Comparison of ENCODE assay signal across 22 cellular contexts in the genomic region with DNA sequence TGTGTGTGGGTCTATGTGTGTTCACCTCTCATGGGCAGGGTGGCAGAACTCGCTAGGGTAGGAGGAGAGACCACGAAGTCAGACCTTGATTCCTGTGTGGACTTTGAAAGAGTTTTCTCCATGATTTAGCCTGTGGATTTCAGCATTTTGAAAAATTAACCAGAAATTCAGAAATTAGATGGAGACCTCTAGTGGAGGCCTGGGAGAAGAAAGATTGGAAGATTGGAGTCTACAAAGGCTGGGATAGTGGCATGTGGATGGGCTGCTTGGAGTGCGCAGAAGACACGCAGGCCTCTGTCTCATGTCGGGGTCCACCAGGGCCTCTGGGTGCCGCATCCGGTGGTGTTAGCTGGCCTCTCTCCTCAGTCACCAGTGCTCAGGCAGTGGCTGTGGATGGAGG. TPM values are rescaled to one million over a fixed set of nuclear protein-coding genes. Genes with fewer than 3 reads are reported as not detected.
DNase-seq lines count a peak whose midpoint lies in the region; ATAC-seq and TF ChIP-seq lines count a peak whose summit lies in the region.
"Had no signal": no experiment of that assay in that cellular context is flagged by ENCODE, and none has a peak within 500 bp of the region (broad histone marks: within the 10 kb centered on the region; RNA-seq: fewer than 3 reads in every experiment).

No MANE protein-coding gene starts in this region.

- intact Hi-C loops in heart right ventricle (cut with DNase I), result no loop called here

- H3K27ac Mint-ChIP-seq in GM23338 (no peak overlapping the region), endodermal cell (no peak overlapping the region)
- H3K27ac Mint-ChIP-seq: activated naive CD4-positive, alpha-beta T cell treated with anti-CD3 and anti-CD28 coated beads for 36 hours had no signal

- no peaks in the 10 kb centered on the region for H3K9me2 ChIP-seq in GM23338 (ENCODE audit: insufficient read depth)

- peak in 1 of 2 experiments; percentile 39; a peak in 3 of 4 replicates for TF ChIP-seq CTCF in GM23338 (conservative IDR thresholded peaks at IDR 0.05; ENCODE audit: low read depth in 2 of 2)
- peak; percentile 49 for TF ChIP-seq CTCF in endodermal cell (conservative IDR thresholded peaks at IDR 0.05)
- peak; percentile 35 for TF ChIP-seq CTCF in smooth muscle cell (IDR thresholded peaks at IDR 0.05; ENCODE audit: borderline replicate concordance, insufficient read depth, poor library complexity, severe bottlenecking)
- TF ChIP-seq CTCF in heart right ventricle (IDR thresholded peaks at IDR 0.05), result no peak

- H3K27ac ChIP-seq in GM23338 (ENCODE audit: low read depth), result no peak overlapping the region
- H3K27ac ChIP-seq in endodermal cell (ENCODE audit: low read depth, low read length), result no peak overlapping the region
- no peak overlapping the region for H3K27ac ChIP-seq in smooth muscle cell (ENCODE audit: low read depth)
- H3K27ac ChIP-seq in heart right ventricle, result no peak overlapping the region
- H3K27ac ChIP-seq: BLaER1, heart left ventricle, lower lobe of right lung had no signal

- DNase-seq in GM23338 (ENCODE audit: low spot score) (peak; percentile 10), RKO (ENCODE audit: low spot score) (peak; percentile 3), endodermal cell (no peak), smooth muscle cell (lab: John Stamatoyannopoulos, UW; ENCODE audit: unreplicated experiment) (no peak), mucosa of gallbladder (ENCODE audit: low spot score) (no peak), NCI-H510A treated with DMSO at 0.1 percent for 48 hours (lab: John Stamatoyannopoulos, UW) (no peak), heart right ventricle (no peak)
- DNase-seq: activated CD8-positive, alpha-beta memory T cell treated with anti-CD3 and anti-CD28 coated beads for 24 hours; activated naive CD4-positive, alpha-beta T cell treated with anti-CD3 and anti-CD28 coated beads for 36 hours; activated T-cell treated with anti-CD3 and anti-CD28 coated beads, Interleukin-2, amount 50 U/mL, for 48 hours; aorta; Calu3; cerebellar nuclear complex; heart left ventricle; KG1; lower lobe of right lung; NCI-H1930; stimulated activated CD4-positive, alpha-beta T cell treated with anti-CD3 and anti-CD28 coated beads, Interleukin-12 subunit alpha, Interleukin-12 subunit beta, amount 100 ng/mL, for 4 hours; T1000; trophoblast cell had no signal

- H3K79me2 ChIP-seq in GM23338 (replicated peaks; ENCODE audit: insufficient read depth) (0 out of 2 replicates have a peak, but pooled peaks cover 3% of the 10 kb centered on the region), smooth muscle cell (ENCODE audit: low read depth) (no peaks in the 10 kb centered on the region)

- WGBS in endodermal cell (ENCODE audit: insufficient coverage in 1 of 2, insufficient read length in 1 of 2), 2 experiments, result 90 to 100% methylated on average over 2 to 7 of the region's 7 CpGs
- WGBS in smooth muscle cell (ENCODE audit: low lambda C conversion rate), result 88% methylated on average over 7 of the region's 7 CpGs
- 92 to 97% methylated on average over 7 of the region's 7 CpGs for WGBS in heart right ventricle, 2 donors

- peaks cover 59% of the 10 kb centered on the region for H3K36me3 Mint-ChIP-seq in GM23338 (ENCODE audit: low read depth)
- no peaks in the 10 kb centered on the region for H3K36me3 Mint-ChIP-seq in endodermal cell (ENCODE audit: low read depth)

- no peak overlapping the region for H3K9ac ChIP-seq in endodermal cell (ENCODE audit: extremely low read depth, low read length, poor library complexity, severe bottlenecking)
- H3K9ac ChIP-seq in smooth muscle cell (ENCODE audit: low read depth), result no peak overlapping the region
- H3K9ac ChIP-seq: BLaER1 had no signal

- peaks cover 13% of the 10 kb centered on the region; the same call in 1 of the 2 replicates for H3K36me3 ChIP-seq in GM23338 (ENCODE audit: insufficient read depth)
- H3K36me3 ChIP-seq in endodermal cell (ENCODE audit: control insufficient read depth, insufficient read depth, low read length), result no peaks in the 10 kb centered on the region
- H3K36me3 ChIP-seq in smooth muscle cell (ENCODE audit: low read depth), result no peaks in the 10 kb centered on the region
- H3K36me3 ChIP-seq in heart right ventricle, result no peaks in the 10 kb centered on the region
- H3K36me3 ChIP-seq: BLaER1, heart left ventricle, lower lobe of right lung had no signal

- no peak overlapping the region for H3K4me3 ChIP-seq in GM23338
- H3K4me3 ChIP-seq in endodermal cell (ENCODE audit: low read length), result no peak overlapping the region
- no peak overlapping the region for H3K4me3 ChIP-seq in smooth muscle cell
- H3K4me3 ChIP-seq in heart right ventricle, result no peak overlapping the region
- H3K4me3 ChIP-seq: BLaER1, heart left ventricle, lower lobe of right lung had no signal

- H3K27me3 Mint-ChIP-seq in GM23338 (ENCODE audit: insufficient read depth, low read depth, poor library complexity) (no peaks in the 10 kb centered on the region), endodermal cell (ENCODE audit: insufficient read depth) (no peaks in the 10 kb centered on the region)

- H2AFZ ChIP-seq in GM23338, result no peak overlapping the region
- no peak overlapping the region for H2AFZ ChIP-seq in smooth muscle cell (ENCODE audit: low read depth)

- H3K4me2 ChIP-seq in GM23338, result no peak overlapping the region
- no peak overlapping the region for H3K4me2 ChIP-seq in smooth muscle cell
- H3K4me2 ChIP-seq: BLaER1 had no signal

- H3F3A ChIP-seq in GM23338 (replicated peaks; ENCODE audit: low read depth) (no peaks in the 10 kb centered on the region), smooth muscle cell (ENCODE audit: low read depth) (no peaks in the 10 kb centered on the region)

- H3K9me3 Mint-ChIP-seq in GM23338, result peaks cover 19% of the 10 kb centered on the region
- H3K9me3 Mint-ChIP-seq in endodermal cell, result peaks cover 17% of the 10 kb centered on the region

- H3K4me1 ChIP-seq in GM23338 (ENCODE audit: insufficient read depth) (no peaks in the 10 kb centered on the region; the same call in 1 of the 2 replicates), endodermal cell (ENCODE audit: control insufficient read depth, insufficient read depth, low read length) (no peaks in the 10 kb centered on the region), smooth muscle cell (ENCODE audit: low read depth) (no peaks in the 10 kb centered on the region), heart right ventricle (no peaks in the 10 kb centered on the region)
- H3K4me1 ChIP-seq: BLaER1, heart left ventricle, lower lobe of right lung had no signal

- peaks cover 8% of the 10 kb centered on the region for H3K4me1 Mint-ChIP-seq in GM23338
- peaks cover 2% of the 10 kb centered on the region for H3K4me1 Mint-ChIP-seq in endodermal cell

- ATAC-seq in GM23338 (no peak), heart right ventricle (no peak)
- ATAC-seq: heart left ventricle, lower lobe of right lung had no signal

- H4K20me1 ChIP-seq in GM23338 (replicated peaks; ENCODE audit: insufficient read depth) (no peaks in the 10 kb centered on the region), smooth muscle cell (ENCODE audit: low read depth) (no peaks in the 10 kb centered on the region)
- H4K20me1 ChIP-seq: BLaER1 had no signal

- no peak overlapping the region for H3K4me3 Mint-ChIP-seq in GM23338
- H3K4me3 Mint-ChIP-seq in endodermal cell, result no peak overlapping the region
- H3K4me3 Mint-ChIP-seq: activated naive CD4-positive, alpha-beta T cell treated with anti-CD3 and anti-CD28 coated beads for 36 hours had no signal

- H3K9me3 ChIP-seq in endodermal cell (ENCODE audit: control insufficient read depth, low read length) (peaks cover 16% of the 10 kb centered on the region), smooth muscle cell (replicated peaks; ENCODE audit: low read depth) (no peaks in the 10 kb centered on the region), heart right ventricle (no peaks in the 10 kb centered on the region)
- H3K9me3 ChIP-seq: heart left ventricle, lower lobe of right lung had no signal

- H3K27me3 ChIP-seq in GM23338 (ENCODE audit: insufficient read depth), result no peaks in the 10 kb centered on the region
- no peaks in the 10 kb centered on the region for H3K27me3 ChIP-seq in endodermal cell (ENCODE audit: control insufficient read depth, insufficient read depth, low read length, poor library complexity, severe bottlenecking)
- H3K27me3 ChIP-seq in smooth muscle cell (ENCODE audit: low read depth), result no peaks in the 10 kb centered on the region
- H3K27me3 ChIP-seq in heart right ventricle, result no peaks in the 10 kb centered on the region
- H3K27me3 ChIP-seq: BLaER1, heart left ventricle had no signal

TF ChIP-seq in GM23338, 12 proteins besides CTCF, POLR2A, EP300 and RAD21 (continues in another document):
- TF ChIP-seq REST (IDR thresholded peaks at IDR 0.05; ENCODE audit: unreplicated experiment) (no peak), JUNB (IDR thresholded peaks at IDR 0.05; ENCODE audit: unreplicated experiment) (no peak)

RNA-seq across cellular contexts. Expression of gene IGSF5, which starts 18.9 kb away (rescaled TPM):
- total RNA-seq in GM23338 (2014; rRNA removed; shearing (Covaris generic)), result 4.2 and 10.1 TPM in 2 replicates
- polyA plus RNA-seq in GM23338 (2016; fragmentation: Nextera tagmentation; extraction: Ambion mirVana), result 3.8 and 4.4 TPM in 2 replicates
- total RNA-seq in endodermal cell, result under 1 TPM; 0.77 to 0.81 TPM
- polyA plus RNA-seq in endodermal cell (2013, experiment 1 of 2), result 0.46 TPM
- polyA plus RNA-seq in endodermal cell (2013, experiment 2 of 2), result 0.79 TPM
- 0.36 and 0.63 TPM in 2 replicates for total RNA-seq in smooth muscle cell
- 0.30 and 0.99 TPM in 2 replicates for polyA plus RNA-seq in smooth muscle cell
- total RNA-seq in mucosa of gallbladder, result 0.29 TPM
- 1 to 10 TPM; 3.0 to 6.2 (median 5.1) TPM for total RNA-seq in heart right ventricle
- 1 to 10 TPM; 1.2 to 1.7 TPM for polyA plus RNA-seq in heart right ventricle
- total RNA-seq: activated naive CD4-positive, alpha-beta T cell treated with anti-CD3 and anti-CD28 coated beads for 36 hours; aorta; lower lobe of right lung; RPMI7951 had no signal

Comparison
In these comparisons a context has a peak if more than half of its experiments do, and no peak if none do; other contexts are left out.
1. DNase-seq: peak in GM23338 (single experiment) and RKO (single experiment); none in endodermal cell (single experiment), smooth muscle cell (single experiment), mucosa of gallbladder (single experiment), NCI-H510A treated with DMSO at 0.1 percent for 48 hours (single experiment) and heart right ventricle (0 of 2).
2. CTCF ChIP-seq: peak in endodermal cell (single experiment) and smooth muscle cell (single experiment); none in heart right ventricle (0 of 9).